Comparison of ENCODE assay signal across 9 cellular contexts in genomic region chr10:103193820-103194529, GRCh38. TPM values are rescaled to one million over a fixed set of nuclear protein-coding genes. Genes with fewer than 3 reads are reported as not detected.
A peak's percentile ranks its signal among the peaks of the same experiment; 100 is the strongest.
DNase-seq lines count a peak whose midpoint lies in the region; ATAC-seq, FAIRE-seq and TF ChIP-seq lines count a peak whose summit lies in the region.
"Had no signal": no experiment of that assay in that cellular context is flagged by ENCODE, and none has a peak within 500 bp of the region (broad histone marks: within the 10 kb centered on the region; RNA-seq: fewer than 3 reads in every experiment).

No MANE protein-coding gene starts in this region.

- ATAC-seq in DND-41 (ENCODE audit: insufficient read depth, low read depth) (no peak), IMR-90 (ENCODE audit: low read depth) (no peak), K562 (peak; percentile 53), GM21576 (IDR thresholded peaks at IDR 0.05; ENCODE audit: unreplicated experiment) (no peak)

- no peak for TF ChIP-seq POLR2A in IMR-90 (IDR thresholded peaks at IDR 0.05; ENCODE audit: low read depth, low read length)
- no peak for TF ChIP-seq POLR2A in K562 (conservative IDR thresholded peaks at IDR 0.05)

- DNase-seq in DND-41 (no peak), IMR-90 (peak; percentile 8), K562 (ENCODE audit: extremely low read depth in 1 of 4, low spot score in 3 of 4) (peak in 2 of 4 experiments; percentile 49 to 72), RPMI8226 (no peak), epidermal melanocyte (ENCODE audit: insufficient read length, low spot score) (no peak)
- DNase-seq in stimulated activated CD4-positive, alpha-beta T cell treated with anti-CD3 and anti-CD28 coated beads, Interleukin-12 subunit alpha, Interleukin-12 subunit beta, amount 100 ng/mL, for 4 hours: no peak

- intact Hi-C loops in IMR-90 (cut with micrococcal nuclease): loop anchor here (2.0 kb wide), 1 partner anchor 51 kb away; the partner anchor contains the start of gene RPEL1
- intact Hi-C loops in K562 (cut with micrococcal nuclease): loop anchor here (2.0 kb wide), 1 partner anchor 51 kb away; the partner anchor contains the start of gene RPEL1

- CTCF ChIA-PET in IMR-90 (lab: Yijun Ruan, JAX) (no interaction called here), K562 (lab: Yijun Ruan, JAX; ENCODE audit: low intra/inter-chr PET ratio) (no interaction called here)

- TF ChIP-seq CTCF in DND-41 (IDR thresholded peaks at IDR 0.05; ENCODE audit: borderline replicate concordance, extremely low read depth, low read length, poor library complexity, severe bottlenecking) (no peak), IMR-90 (conservative IDR thresholded peaks at IDR 0.05; ENCODE audit: low read depth, low read length) (no peak), K562 (IDR thresholded peaks at IDR 0.05 in 2 of 3, conservative IDR thresholded peaks at IDR 0.05 in 1 of 3; ENCODE audit: insufficient read depth in 2 of 3, low read depth in 1 of 3, low read length in 3 of 3) (no peak)

- H3K56ac ChIP-seq in IMR-90 (ENCODE audit: extremely low read depth, insufficient read depth, low read length): no peak overlapping the region; the same call in 1 of the 2 replicates

- H2AK9ac ChIP-seq in IMR-90 (replicated peaks; ENCODE audit: low read depth, low read length, poor library complexity): peak overlapping the region; percentile 75

- peaks cover 16% of the 10 kb centered on the region; the same call in 1 of the 2 replicates for H4K20me1 ChIP-seq in DND-41 (ENCODE audit: insufficient read depth, low read length)
- H4K20me1 ChIP-seq in IMR-90 (ENCODE audit: insufficient read depth, low read length): peaks cover 21% of the 10 kb centered on the region; the same call in 1 of the 2 replicates
- no peaks in the 10 kb centered on the region for H4K20me1 ChIP-seq in K562 (replicated peaks; ENCODE audit: control insufficient read depth, insufficient read depth, low read length)

- peaks cover 28% of the 10 kb centered on the region for H3K4me1 ChIP-seq in DND-41 (ENCODE audit: insufficient read depth, low read length)
- H3K4me1 ChIP-seq in IMR-90 (ENCODE audit: control insufficient read depth, insufficient read depth, low read length): peaks cover 18% of the 10 kb centered on the region
- H3K4me1 ChIP-seq in K562 (replicated peaks in 1 of 2; ENCODE audit: control insufficient read depth in 2 of 2, insufficient read depth in 2 of 2, low read length in 2 of 2): peaks cover 13 to 32% of the 10 kb centered on the region in 2 experiments
- peaks cover 28% of the 10 kb centered on the region for H3K4me1 ChIP-seq in mucosa of stomach (ENCODE audit: control insufficient read depth, insufficient read depth, low read length)

- POLR2A ChIA-PET in IMR-90 (lab: Charles Lee; ENCODE audit: unreplicated experiment) (no interaction called here), K562 (lab: Yijun Ruan, JAX) (interaction anchor here (0.9 to 1.5 kb wide), 3 partner anchors 9 to 47 kb away, joined by 4 to 6 read pairs (median 4); no protein-coding TSS in a partner anchor)

- H2BK15ac ChIP-seq in IMR-90 (ENCODE audit: low read depth, low read length): peak overlapping the region; percentile 93; the same call in 2 of the 3 replicates

- WGBS in IMR-90 (ENCODE audit: extremely low coverage in 2 of 2, insufficient read length in 1 of 2), 2 experiments: 70% methylated on average over 9 of the region's 14 CpGs; no CpG with 5 or more reads in 1 of the 2 experiments
- WGBS in K562 (ENCODE audit: insufficient coverage, low coverage, missing lambda C conversion rate): 1% methylated on average over 14 of the region's 14 CpGs

- TF ChIP-seq RAD21 in IMR-90 (IDR thresholded peaks at IDR 0.05; ENCODE audit: low read length) (no peak), K562 (CRISPR knock-in tag; conservative IDR thresholded peaks at IDR 0.05 in 1 of 2, IDR thresholded peaks at IDR 0.05 in 1 of 2) (no peak)

- 0 out of 2 replicates have a peak overlapping the region, but pooled peaks have one; percentile 90 for H4K91ac ChIP-seq in IMR-90 (ENCODE audit: insufficient read depth, low read depth, low read length)

- peak overlapping the region; percentile 92 for H4K5ac ChIP-seq in IMR-90 (ENCODE audit: low read depth, low read length)

- H2BK120ac ChIP-seq in IMR-90 (ENCODE audit: low read depth, low read length): peak overlapping the region; percentile 96; the same call in 1 of the 2 replicates

- peak overlapping the region; percentile 96 for H3K14ac ChIP-seq in IMR-90 (replicated peaks; ENCODE audit: low read depth, low read length)

- H3K4ac ChIP-seq in IMR-90 (ENCODE audit: low read depth, low read length): peak overlapping the region; percentile 96

- H3K27me3 ChIP-seq in DND-41 (ENCODE audit: insufficient read depth, low read length, poor library complexity): no peaks in the 10 kb centered on the region
- no peaks in the 10 kb centered on the region for H3K27me3 ChIP-seq in IMR-90 (ENCODE audit: control insufficient read depth, insufficient read depth, low read length)
- no peaks in the 10 kb centered on the region for H3K27me3 ChIP-seq in K562 (ENCODE audit: control insufficient read depth in 2 of 2, insufficient read depth in 2 of 2, low read length in 2 of 2)
- no peaks in the 10 kb centered on the region for H3K27me3 ChIP-seq in mucosa of stomach (ENCODE audit: control insufficient read depth, insufficient read depth, low read length)

- dilution Hi-C loops in IMR-90 (cut with HindIII; ENCODE audit: low sequenced_read_pairs, unreplicated experiment): no loop called here

- no peaks in the 10 kb centered on the region for H3K9me3 ChIP-seq in DND-41 (ENCODE audit: insufficient read depth, low read length, severe bottlenecking)
- H3K9me3 ChIP-seq in IMR-90 (ENCODE audit: control insufficient read depth, insufficient read depth, low read length): no peaks in the 10 kb centered on the region
- no peaks in the 10 kb centered on the region for H3K9me3 ChIP-seq in K562 (replicated peaks; ENCODE audit: control insufficient read depth, insufficient read depth, low read depth, low read length)
- no peaks in the 10 kb centered on the region for H3K9me3 ChIP-seq in mucosa of stomach (ENCODE audit: control insufficient read depth, low read length)

- in situ Hi-C loops in IMR-90 (cut with MboI; ENCODE audit: low sequenced_read_pairs) (loop anchor here (5.0 kb wide), 1 partner anchor 38 kb away; no protein-coding TSS in a partner anchor), K562 (cut with MboI) (no loop called here)

- peaks cover 0 to 26% of the 10 kb centered on the region in 2 experiments; a peak in 2 of 4 replicates for H3K79me1 ChIP-seq in IMR-90 (ENCODE audit: low read depth in 1 of 2, low read length in 2 of 2)

- peak overlapping the region; percentile 85; the same call in 1 of the 2 replicates for H2BK20ac ChIP-seq in IMR-90 (ENCODE audit: low read depth, low read length)

- H3K79me2 ChIP-seq in DND-41 (ENCODE audit: insufficient read depth, low read length) (peaks cover 40% of the 10 kb centered on the region), K562 (ENCODE audit: control insufficient read depth, insufficient read depth, low read length) (peaks cover 35% of the 10 kb centered on the region)

- H3K9me1 ChIP-seq in IMR-90 (ENCODE audit: insufficient read depth, low read length) (peaks cover 20% of the 10 kb centered on the region), K562 (ENCODE audit: control insufficient read depth, insufficient read depth, low read length) (no peaks in the 10 kb centered on the region)

- BruUV-seq in IMR-90 (replicated peaks; lab: Mats Ljungman, UMichigan) (no TSS peak), K562 (replicated peaks; lab: Mats Ljungman, UMichigan) (TSS peak; percentile 62)

- H3K23ac ChIP-seq in IMR-90 (ENCODE audit: low read depth, low read length): no peak overlapping the region

- H2AFZ ChIP-seq in DND-41 (ENCODE audit: low read depth, low read length) (peak overlapping the region; percentile 82), IMR-90 (replicated peaks; ENCODE audit: low read length, poor library complexity) (peak overlapping the region; percentile 96), K562 (ENCODE audit: low read depth, low read length) (peak overlapping the region; percentile 32)

- peak overlapping the region; percentile 54 to 92 for H4K8ac ChIP-seq in IMR-90 (ENCODE audit: low read depth in 2 of 2, low read length in 2 of 2)

- H2AK5ac ChIP-seq in IMR-90 (ENCODE audit: low read depth, low read length): peak overlapping the region; percentile 89

- H3K9ac ChIP-seq in DND-41 (ENCODE audit: low read depth, low read length) (peak overlapping the region; percentile 88), IMR-90 (ENCODE audit: low read depth, low read length) (no peak overlapping the region), K562 (ENCODE audit: insufficient read depth in 1 of 2, low read depth in 2 of 2, low read length in 2 of 2) (no peak overlapping the region), mucosa of stomach (ENCODE audit: low read length) (peak overlapping the region; percentile 49)

- H2BK5ac ChIP-seq in IMR-90 (ENCODE audit: low read depth, low read length, poor library complexity, severe bottlenecking): no peak overlapping the region

- H3K4me3 ChIP-seq in DND-41 (ENCODE audit: low read depth in 1 of 2, low read length in 2 of 2) (peak overlapping the region in 1 of 2 experiments; percentile 83; a peak in 2 of 4 replicates), IMR-90 (ENCODE audit: insufficient read depth, low read depth, low read length) (no peak overlapping the region), K562 (no peak overlapping the region), mucosa of stomach (ENCODE audit: low read length) (peak overlapping the region; percentile 54)

- peak; percentile 92 for FAIRE-seq in K562 (lab: Jason Lieb, UNC)

- H3K36me3 ChIP-seq in DND-41 (ENCODE audit: insufficient read depth, low read length): peaks cover 11% of the 10 kb centered on the region
- no peaks in the 10 kb centered on the region for H3K36me3 ChIP-seq in IMR-90 (ENCODE audit: control insufficient read depth, insufficient read depth, low read length)
- peaks cover 4% of the 10 kb centered on the region; the same call in 1 of the 3 replicates for H3K36me3 ChIP-seq in K562 (ENCODE audit: control insufficient read depth, insufficient read depth, low read length)
- no peaks in the 10 kb centered on the region for H3K36me3 ChIP-seq in mucosa of stomach (ENCODE audit: control insufficient read depth, insufficient read depth, low read length)

- H3K27ac ChIP-seq in DND-41 (ENCODE audit: low read length): peak overlapping the region; percentile 34; the same call in 1 of the 2 replicates
- H3K27ac ChIP-seq in IMR-90 (ENCODE audit: insufficient read depth, low read length): no peak overlapping the region
- H3K27ac ChIP-seq in K562 (ENCODE audit: extremely low read depth, low read depth, low read length): peak overlapping the region; percentile 3; the same call in 1 of the 3 replicates

- peak overlapping the region; percentile 71 for H3K4me2 ChIP-seq in DND-41 (ENCODE audit: insufficient read depth, low read length)
- peak overlapping the region; percentile 91; the same call in 1 of the 2 replicates for H3K4me2 ChIP-seq in IMR-90 (ENCODE audit: low read depth, low read length)
- peak overlapping the region; percentile 57 for H3K4me2 ChIP-seq in K562 (ENCODE audit: insufficient read depth, low read length)

- H3K18ac ChIP-seq in IMR-90 (ENCODE audit: low read depth, low read length): no peak overlapping the region

- TF ChIP-seq EP300 in K562 (IDR thresholded peaks at IDR 0.05; ENCODE audit: low read length): 0 out of 2 replicates have a peak, but pooled peaks have one; percentile 45

RNA-seq across cellular contexts. Expression of gene NT5C2, which starts 0.9 kb away (rescaled TPM):
- 60.0 and 83.3 TPM in 2 replicates for total RNA-seq in IMR-90 (2012; rRNA removed)
- polyA plus RNA-seq in IMR-90 (2012; rRNA removed): 48.4 and 65.1 TPM in 2 replicates
- 15.0 and 21.0 TPM in 2 replicates for polyA plus RNA-seq in IMR-90 (2012; cell fraction: cytosol; rRNA removed)
- 13.4 and 65.9 TPM in 2 replicates for polyA plus RNA-seq in IMR-90 (2012; cell fraction: nucleus; rRNA removed; ENCODE audit: low replicate concordance)
- 32.3 and 110 TPM in 2 replicates for total RNA-seq in K562 (2011; cell fraction: chromatin; rRNA removed; ENCODE audit: low replicate concordance)
- 13.5 and 23.3 TPM in 2 replicates for total RNA-seq in K562 (2011; cell fraction: nucleolus; rRNA removed)
- total RNA-seq in K562 (2011; cell fraction: nucleoplasm; rRNA removed): 39.7 and 56.5 TPM in 2 replicates
- total RNA-seq in K562 (2014; rRNA removed): 26.5 and 26.7 TPM in 2 replicates
- 26.7 and 28.1 TPM in 2 replicates for total RNA-seq in K562 (2014; rRNA removed; fragmentation: Illumina TruSeq; extraction: Trizol)
- 34.4 and 40.1 TPM in 2 replicates for total RNA-seq in K562 (2015; rRNA removed; fragmentation: Illumina TruSeq; extraction: Trizol)
- 24.3 and 27.7 TPM in 2 replicates for total RNA-seq in K562 (2021)
- 28.5 and 45.2 TPM in 2 replicates for polyA plus RNA-seq in K562 (2011; rRNA removed)
- polyA plus RNA-seq in K562 (2011; cell fraction: cytosol; rRNA removed): 16.2 and 23.4 TPM in 2 replicates
- polyA plus RNA-seq in K562 (2011; cell fraction: nucleus; rRNA removed): 34.0 and 36.8 TPM in 2 replicates
- polyA plus RNA-seq in K562 (2012): 30.9 and 45.5 TPM in 2 replicates
- 30.0 and 37.7 TPM in 2 replicates for polyA plus RNA-seq in K562 (2014; fragmentation: Illumina TruSeq; extraction: Trizol)
- polyA plus RNA-seq in K562 (2014; fragmentation: Nextera tagmentation; extraction: Ambion mirVana): 10 to 100 TPM; 11.3 to 29.4 TPM
- polyA plus RNA-seq in K562 (2014; rRNA removed): 25.3 and 30.0 TPM in 2 replicates
- polyA minus RNA-seq in K562 (2011; rRNA and poly(A)+ RNA removed): 29.3 and 33.8 TPM in 2 replicates
- polyA minus RNA-seq in K562 (2011; cell fraction: cytosol; rRNA and poly(A)+ RNA removed): 11.8 and 15.6 TPM in 2 replicates
- polyA minus RNA-seq in K562 (2011; cell fraction: nucleus; rRNA and poly(A)+ RNA removed): 21.3 and 33.0 TPM in 2 replicates

RNA-seq across cellular contexts. Expression of gene RPEL1, which starts 51.7 kb away (rescaled TPM):
- total RNA-seq in IMR-90 (2012; rRNA removed) (under 0.01 and 0.28 TPM in 2 replicates), K562 (2014; rRNA removed) (0.04 TPM in 1 of 2 replicates, not detected in the other), K562 (2014; rRNA removed; fragmentation: Illumina TruSeq; extraction: Trizol) (0.07 and 0.10 TPM in 2 replicates), K562 (2015; rRNA removed; fragmentation: Illumina TruSeq; extraction: Trizol) (not detected in 2 replicates), K562 (2021) (0.07 and 0.09 TPM in 2 replicates)
- polyA plus RNA-seq in IMR-90 (2012; rRNA removed) (0.07 and 0.26 TPM in 2 replicates), K562 (2011; rRNA removed) (0.14 and 0.15 TPM in 2 replicates), K562 (2014; fragmentation: Illumina TruSeq; extraction: Trizol) (0.07 TPM in 1 of 2 replicates, not detected in the other), K562 (2014; fragmentation: Nextera tagmentation; extraction: Ambion mirVana) (under 1 TPM; 0.04 to 0.06 TPM), K562 (2014; rRNA removed) (not detected in 2 replicates)
- 0.02 TPM in 2 replicates for polyA plus RNA-seq in IMR-90 (2012; cell fraction: cytosol; rRNA removed)
- polyA plus RNA-seq in IMR-90 (2012; cell fraction: nucleus; rRNA removed; ENCODE audit: low replicate concordance): not detected in 2 replicates
- not detected in 2 replicates for total RNA-seq in K562 (2011; cell fraction: chromatin; rRNA removed; ENCODE audit: low replicate concordance)
- not detected in 2 replicates for total RNA-seq in K562 (2011; cell fraction: nucleolus; rRNA removed)
- not detected in 2 replicates for total RNA-seq in K562 (2011; cell fraction: nucleoplasm; rRNA removed)
- 0.06 and 0.13 TPM in 2 replicates for polyA plus RNA-seq in K562 (2011; cell fraction: cytosol; rRNA removed)
- 0.08 and 0.09 TPM in 2 replicates for polyA plus RNA-seq in K562 (2011; cell fraction: nucleus; rRNA removed)
- polyA plus RNA-seq in K562 (2012): 0.09 TPM in 1 of 2 replicates, not detected in the other
- polyA minus RNA-seq in K562 (2011; rRNA and poly(A)+ RNA removed): 0.09 and 0.11 TPM in 2 replicates
- polyA minus RNA-seq in K562 (2011; cell fraction: cytosol; rRNA and poly(A)+ RNA removed): not detected in 2 replicates
- not detected in 2 replicates for polyA minus RNA-seq in K562 (2011; cell fraction: nucleus; rRNA and poly(A)+ RNA removed)
- total RNA-seq: myocyte had no signal

Comparison
In these comparisons a context has a peak if more than half of its experiments do, and no peak if none do; other contexts are left out.
1. H2AFZ ChIP-seq: peak in every context shown above with its lines; median percentile 96 in IMR-90; 82 in DND-41; 32 in K562.
2. H3K9ac ChIP-seq: peak in DND-41 (single experiment) and mucosa of stomach (single experiment); none in IMR-90 (single experiment) and K562 (0 of 2).
3. Peak in every context shown above with its lines, with median percentiles within 50 percentile points of each other: H3K4me2 ChIP-seq.